Comparison of ENCODE assay signal across 8 cellular contexts in the genomic region with DNA sequence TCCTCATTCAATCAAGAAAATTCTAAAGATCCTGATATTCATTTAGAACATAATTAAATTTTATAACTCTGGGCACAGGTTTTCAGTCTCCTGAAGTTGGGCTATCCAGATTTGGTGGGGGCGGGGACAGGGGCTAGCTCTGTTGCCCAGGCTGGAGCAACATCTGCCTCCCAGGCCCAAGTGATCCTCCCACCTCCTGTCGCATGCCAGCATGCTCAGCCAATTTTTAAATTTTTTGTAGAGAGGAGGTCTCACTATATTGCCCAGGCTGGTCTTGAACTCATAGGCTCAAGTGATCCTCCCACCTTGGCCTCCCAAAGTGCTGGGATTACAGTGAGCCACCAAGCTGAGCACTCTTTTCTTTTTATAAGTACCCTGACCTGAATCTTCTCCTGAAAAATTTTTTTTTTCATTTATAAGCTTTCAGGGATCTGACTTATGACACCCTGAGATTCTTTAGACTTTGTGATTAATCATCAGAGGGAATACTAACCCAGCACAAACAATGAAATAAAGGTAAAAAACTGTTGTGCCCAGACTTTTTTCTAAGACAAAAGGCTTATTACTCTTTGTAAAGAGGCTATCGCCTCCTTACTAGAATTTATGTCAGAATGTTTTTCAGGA.
A peak's percentile ranks its signal among the peaks of the same experiment; 100 is the strongest.
DNase-seq lines count a peak whose midpoint lies in the region; ATAC-seq and TF ChIP-seq lines count a peak whose summit lies in the region.

No MANE protein-coding gene starts in this region.

- no peak for ATAC-seq in GM21447 (IDR thresholded peaks at IDR 0.05; ENCODE audit: unreplicated experiment)

- H3K27ac ChIP-seq in MM.1S (ENCODE audit: low read length) (peak overlapping the region; percentile 76; the same call in 1 of the 2 replicates), substantia nigra (ENCODE audit: low read depth, low read length, poor library complexity, severe bottlenecking) (no peak overlapping the region)

- no peak overlapping the region for H2AFZ ChIP-seq in MM.1S (ENCODE audit: low read length)

- peaks cover 70% of the 10 kb centered on the region for H3K4me1 ChIP-seq in MM.1S (ENCODE audit: low read length)

- H3K4me2 ChIP-seq in MM.1S (ENCODE audit: low read depth, low read length) = peak overlapping the region; percentile 51

- no peak overlapping the region for H3K9ac ChIP-seq in MM.1S (ENCODE audit: low read length)

- no peaks in the 10 kb centered on the region for H3K9me2 ChIP-seq in MM.1S (replicated peaks; ENCODE audit: insufficient read depth, low read length)

- peak; percentile 79 for DNase-seq in ACHN
- DNase-seq in MM.1S = no peak
- DNase-seq in astrocyte of the cerebellum (ENCODE audit: low read depth) = no peak
- no peak for DNase-seq in mesothelial cell of epicardium (ENCODE audit: low spot score in 2 of 2, unreplicated experiment in 2 of 2)
- no peak for DNase-seq in substantia nigra (lab: John Stamatoyannopoulos, UW)
- DNase-seq in NCI-H1436 (lab: John Stamatoyannopoulos, UW) = no peak
- DNase-seq in activated gamma-delta T cell treated with Interleukin-2 at 50 U/mL for 16 hours = no peak

- peaks cover 68% of the 10 kb centered on the region for H3K4me1 Mint-ChIP-seq in mesothelial cell of epicardium

- no peaks in the 10 kb centered on the region for H3K27me3 ChIP-seq in MM.1S (replicated peaks; ENCODE audit: insufficient read depth, low read length)

- TF ChIP-seq CTCF in MM.1S (IDR thresholded peaks at IDR 0.05; ENCODE audit: low read length) (no peak), astrocyte of the cerebellum (IDR thresholded peaks at IDR 0.05; ENCODE audit: low read depth, low read length, missing control alignments) (no peak), mesothelial cell of epicardium (IDR thresholded peaks at IDR 0.05; ENCODE audit: unreplicated experiment) (no peak)

- no peaks in the 10 kb centered on the region for H3K79me2 ChIP-seq in MM.1S (ENCODE audit: low read length)

- H3K4me3 ChIP-seq in MM.1S (ENCODE audit: low read length) = no peak overlapping the region
- peak overlapping the region; percentile 23 for H3K4me3 ChIP-seq in astrocyte of the cerebellum (ENCODE audit: low read depth, low read length)

- peak overlapping the region; percentile 98 for H3K27ac Mint-ChIP-seq in mesothelial cell of epicardium

- no peaks in the 10 kb centered on the region for H3K9me3 Mint-ChIP-seq in mesothelial cell of epicardium

- no peaks in the 10 kb centered on the region for H4K20me1 ChIP-seq in MM.1S (ENCODE audit: insufficient read depth, low read length)

- no peaks in the 10 kb centered on the region for H3K36me3 ChIP-seq in MM.1S (replicated peaks; ENCODE audit: insufficient read depth, low read length)

- H3F3A ChIP-seq in MM.1S (ENCODE audit: insufficient read depth, low read length) = peaks cover 28% of the 10 kb centered on the region

- H3K4me3 Mint-ChIP-seq in mesothelial cell of epicardium = no peak overlapping the region

- H3K9me3 ChIP-seq in MM.1S (replicated peaks; ENCODE audit: insufficient read depth, low read length) = no peaks in the 10 kb centered on the region

- H3K27me3 Mint-ChIP-seq in mesothelial cell of epicardium (ENCODE audit: low read depth) = no peaks in the 10 kb centered on the region

- in situ Hi-C loops in ACHN (cut with HindIII; ENCODE audit: low pct_ligation_motif_present, low pct_unique_long_range_greater_than_20kb, low sequenced_read_pairs) = no loop called here
- in situ Hi-C loops in astrocyte of the cerebellum (cut with HindIII; ENCODE audit: low sequenced_read_pairs) = no loop called here

- peaks cover 1% of the 10 kb centered on the region for H3K36me3 Mint-ChIP-seq in mesothelial cell of epicardium
